ENCODE assay signal across 9 cellular contexts in genomic region chr1:221793439-221794078, GRCh38. TPM values are rescaled to one million over a fixed set of nuclear protein-coding genes. Genes with fewer than 3 reads are reported as not detected.
DNase-seq lines count a peak whose midpoint lies in the region; ATAC-seq and TF ChIP-seq lines count a peak whose summit lies in the region.
"Had no signal": no experiment of that assay in that cellular context is flagged by ENCODE, and none has a peak within 500 bp of the region (broad histone marks: within the 10 kb centered on the region; RNA-seq: fewer than 3 reads in every experiment).

No MANE protein-coding gene starts in this region.

- no peak overlapping the region for H2AFZ ChIP-seq in OCI-LY7 (ENCODE audit: low read length)

- H3K79me2 ChIP-seq in OCI-LY7 (ENCODE audit: insufficient read depth, low read depth, low read length): no peaks in the 10 kb centered on the region

- no peaks in the 10 kb centered on the region for H4K20me1 ChIP-seq in OCI-LY7 (ENCODE audit: insufficient read depth, low read length)

- DNase-seq in foreskin keratinocyte: no peak
- no peak for DNase-seq in OCI-LY7 (ENCODE audit: low spot score)
- DNase-seq in stimulated activated CD4-positive, alpha-beta T cell treated with anti-CD3 and anti-CD28 coated beads, Interleukin-4, amount 100 ng/mL, for 4 hours: no peak
- DNase-seq in epidermal melanocyte (ENCODE audit: insufficient read length, low spot score): no peak
- DNase-seq in NCI-H524 treated with DMSO at 0.1 percent for 48 hours (lab: John Stamatoyannopoulos, UW): no peak
- DNase-seq: H7 had no signal

- H3K4me2 ChIP-seq in OCI-LY7 (ENCODE audit: low read length): no peak overlapping the region

- peaks cover 5% of the 10 kb centered on the region for H3K4me1 ChIP-seq in foreskin keratinocyte
- H3K4me1 ChIP-seq in OCI-LY7 (ENCODE audit: insufficient read depth, low read length, poor library complexity, severe bottlenecking): no peaks in the 10 kb centered on the region

- CTCF ChIA-PET in OCI-LY7 (lab: Charles Lee; ENCODE audit: unreplicated experiment): no interaction called here

- no peak for TF ChIP-seq CTCF in foreskin keratinocyte (conservative IDR thresholded peaks at IDR 0.05)
- TF ChIP-seq CTCF in OCI-LY7 (conservative IDR thresholded peaks at IDR 0.05; ENCODE audit: low read length): no peak

- ATAC-seq in GM18505 (IDR thresholded peaks at IDR 0.05; ENCODE audit: unreplicated experiment): peak; percentile 89
- ATAC-seq in GM21381 (IDR thresholded peaks at IDR 0.05; ENCODE audit: unreplicated experiment): peak; percentile 89
- peak; percentile 80 for ATAC-seq in HG03439 (IDR thresholded peaks at IDR 0.05; ENCODE audit: unreplicated experiment)
- ATAC-seq in foreskin keratinocyte: no peak

- TF ChIP-seq POLR2A in GM18505 (IDR thresholded peaks at IDR 0.05; ENCODE audit: borderline replicate concordance, extremely low read depth, insufficient read depth, insufficient read length): peak; percentile 41

- no peaks in the 10 kb centered on the region for H3K36me3 ChIP-seq in OCI-LY7 (ENCODE audit: insufficient read depth, low read length)

- H3K27me3 ChIP-seq in foreskin keratinocyte: no peaks in the 10 kb centered on the region

- H3K4me3 ChIP-seq in OCI-LY7 (ENCODE audit: low read depth, low read length, poor library complexity, severe bottlenecking): no peak overlapping the region

- peak overlapping the region; percentile 20 for H3K27ac ChIP-seq in foreskin keratinocyte
- no peak overlapping the region for H3K27ac ChIP-seq in OCI-LY7 (ENCODE audit: low read depth, low read length, poor library complexity, severe bottlenecking)

- POLR2A ChIA-PET in OCI-LY7 (lab: Charles Lee): no interaction called here

- intact Hi-C loops in OCI-LY7 (cut with micrococcal nuclease; ENCODE audit: unreplicated experiment): no loop called here

- H3K9me3 ChIP-seq in OCI-LY7 (ENCODE audit: low read length): no peaks in the 10 kb centered on the region

- no TSS peak for BruUV-seq in OCI-LY7 (replicated peaks; lab: Mats Ljungman, UMichigan)

- H3K9me2 ChIP-seq in OCI-LY7 (ENCODE audit: insufficient read depth, low read length): no peaks in the 10 kb centered on the region

RNA-seq across cellular contexts. Expression of gene DUSP10, which starts 51.7 kb away (rescaled TPM):
- 12.8 and 18.3 TPM in 2 replicates for total RNA-seq in foreskin keratinocyte
- 7.1 and 7.3 TPM in 2 replicates for polyA plus RNA-seq in foreskin keratinocyte
- total RNA-seq in OCI-LY7 (2014; rRNA removed; shearing (Covaris generic)): 2.0 and 4.4 TPM in 2 replicates
- total RNA-seq in OCI-LY7 (2022): 2.6 and 3.7 TPM in 2 replicates
